In the genomic region with DNA sequence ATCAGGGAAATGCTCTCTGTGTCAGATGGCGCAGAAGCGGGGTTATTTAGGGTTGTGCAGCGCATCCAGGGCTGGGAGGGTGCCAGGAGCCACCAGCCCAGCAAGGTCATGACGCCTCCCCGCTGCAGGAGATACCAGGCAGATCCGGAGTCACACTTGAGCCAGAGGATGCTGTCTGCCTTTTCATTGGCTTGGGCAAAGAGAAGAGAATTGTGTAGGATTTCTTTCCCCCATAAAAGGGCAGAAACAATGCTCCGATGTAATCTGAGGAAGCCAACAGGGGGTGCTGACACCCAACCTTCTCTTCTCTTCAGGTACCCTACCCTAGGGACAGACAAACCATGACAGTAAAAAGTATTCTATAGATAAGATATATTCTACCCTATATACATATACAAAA, we compare ENCODE assay signal across 15 cellular contexts.
DNase-seq lines count a peak whose midpoint lies in the region; ATAC-seq and TF ChIP-seq lines count a peak whose summit lies in the region.
"Had no signal": no experiment of that assay in that cellular context is flagged by ENCODE, and none has a peak within 500 bp of the region (broad histone marks: within the 10 kb centered on the region; RNA-seq: fewer than 3 reads in every experiment).

No MANE protein-coding gene starts in this region.

- no peak overlapping the region for H3K4me3 ChIP-seq in GM23338
- H3K4me3 ChIP-seq in SK-N-MC, result no peak overlapping the region
- H3K4me3 ChIP-seq in hepatocyte, result no peak overlapping the region
- no peak overlapping the region for H3K4me3 ChIP-seq in CD8-positive, alpha-beta memory T cell (ENCODE audit: low read length)
- H3K4me3 ChIP-seq: K562 had no signal

- 74% methylated on average over 6 of the region's 7 CpGs for WGBS in hepatocyte (ENCODE audit: low lambda C conversion rate, missing lambda C conversion rate)

- H3F3A ChIP-seq in GM23338 (replicated peaks; ENCODE audit: low read depth), result no peaks in the 10 kb centered on the region

- H2AFZ ChIP-seq in GM23338 (peak overlapping the region; percentile 9; the same call in 1 of the 2 replicates), hepatocyte (no peak overlapping the region)

- H3K4me1 ChIP-seq in GM23338 (ENCODE audit: insufficient read depth) (no peaks in the 10 kb centered on the region), hepatocyte (ENCODE audit: insufficient read depth) (no peaks in the 10 kb centered on the region)
- H3K4me1 ChIP-seq in CD8-positive, alpha-beta memory T cell (ENCODE audit: insufficient read depth, low read length), result no peaks in the 10 kb centered on the region

- H3K9ac ChIP-seq in SK-N-MC (ENCODE audit: insufficient read length), result peak overlapping the region; percentile 68

- H4K20me1 ChIP-seq in GM23338 (replicated peaks; ENCODE audit: insufficient read depth) (no peaks in the 10 kb centered on the region), hepatocyte (ENCODE audit: insufficient read depth, poor library complexity, severe bottlenecking) (no peaks in the 10 kb centered on the region)

- H3K36me3 ChIP-seq in GM23338 (ENCODE audit: insufficient read depth), result no peaks in the 10 kb centered on the region
- H3K36me3 ChIP-seq in SK-N-MC (ENCODE audit: insufficient read depth, low read length), result no peaks in the 10 kb centered on the region
- H3K36me3 ChIP-seq in hepatocyte (replicated peaks; ENCODE audit: insufficient read depth, low read depth), result no peaks in the 10 kb centered on the region
- no peaks in the 10 kb centered on the region for H3K36me3 ChIP-seq in CD8-positive, alpha-beta memory T cell (ENCODE audit: insufficient read depth, low read length)

- no peaks in the 10 kb centered on the region for H3K79me2 ChIP-seq in GM23338 (replicated peaks; ENCODE audit: insufficient read depth)
- no peaks in the 10 kb centered on the region for H3K79me2 ChIP-seq in hepatocyte

- peaks cover 3% of the 10 kb centered on the region for H3K27me3 Mint-ChIP-seq in GM23338 (ENCODE audit: insufficient read depth, low read depth, poor library complexity)
- peaks cover 5 to 7% of the 10 kb centered on the region in 2 donors for H3K27me3 Mint-ChIP-seq in CD8-positive, alpha-beta memory T cell

- H3K27me3 ChIP-seq in GM23338 (ENCODE audit: insufficient read depth) (no peaks in the 10 kb centered on the region), hepatocyte (no peaks in the 10 kb centered on the region)
- no peaks in the 10 kb centered on the region for H3K27me3 ChIP-seq in CD8-positive, alpha-beta memory T cell (ENCODE audit: insufficient read depth, low read length, poor library complexity, severe bottlenecking)

- DNase-seq in GM23338 (ENCODE audit: low spot score) (peak; percentile 57), SK-N-MC (ENCODE audit: low read depth, low spot score) (no peak), hepatocyte (ENCODE audit: low spot score) (no peak), retina (peak; percentile 6), erythroblast (lab: John Stamatoyannopoulos, UW) (no peak)
- no peak for DNase-seq in CD8-positive, alpha-beta memory T cell
- DNase-seq in stimulated activated effector memory CD8-positive, alpha-beta T cell treated with anti-CD3 and anti-CD28 coated beads, Interleukin-12 subunit alpha, Interleukin-12 subunit beta, amount 100 ng/mL, for 72 hours (ENCODE audit: low spot score in 2 of 2), result no peak
- DNase-seq: C1 segment of cervical spinal cord, COR-L47, HCEC 1CT, NCI-H1436 treated with DMSO at 0.1 percent for 48 hours, NCI-H2081 treated with DMSO at 0.1 percent for 48 hours, NCI-H226 had no signal

- no peak overlapping the region for H3K27ac Mint-ChIP-seq in GM23338
- H3K27ac Mint-ChIP-seq in CD8-positive, alpha-beta memory T cell, result no peak overlapping the region
- no peak overlapping the region for H3K27ac Mint-ChIP-seq in stimulated activated effector memory CD8-positive, alpha-beta T cell treated with anti-CD3 and anti-CD28 coated beads, Interleukin-12 subunit alpha, Interleukin-12 subunit beta, amount 100 ng/mL, for 72 hours

- peaks cover 4% of the 10 kb centered on the region; the same call in 1 of the 2 replicates for H3K9me2 ChIP-seq in GM23338 (ENCODE audit: insufficient read depth)
- no peaks in the 10 kb centered on the region for H3K9me2 ChIP-seq in hepatocyte (replicated peaks; ENCODE audit: insufficient read depth)

- H3K9me3 ChIP-seq in SK-N-MC (ENCODE audit: low read depth, low read length) (no peaks in the 10 kb centered on the region), hepatocyte (ENCODE audit: low read depth) (no peaks in the 10 kb centered on the region)
- H3K9me3 ChIP-seq in CD8-positive, alpha-beta memory T cell (ENCODE audit: low read length), result no peaks in the 10 kb centered on the region

- peaks cover 6% of the 10 kb centered on the region for H3K4me1 Mint-ChIP-seq in GM23338
- no peaks in the 10 kb centered on the region for H3K4me1 Mint-ChIP-seq in CD8-positive, alpha-beta memory T cell
- H3K4me1 Mint-ChIP-seq in stimulated activated effector memory CD8-positive, alpha-beta T cell treated with anti-CD3 and anti-CD28 coated beads, Interleukin-12 subunit alpha, Interleukin-12 subunit beta, amount 100 ng/mL, for 72 hours, result no peaks in the 10 kb centered on the region

- no peak overlapping the region for H3K27ac ChIP-seq in GM23338 (ENCODE audit: low read depth)
- H3K27ac ChIP-seq in SK-N-MC, result peak overlapping the region; percentile 100
- no peak overlapping the region for H3K27ac ChIP-seq in hepatocyte
- no peak overlapping the region for H3K27ac ChIP-seq in CD8-positive, alpha-beta memory T cell (ENCODE audit: low read depth, low read length)

- no peak overlapping the region for H3K4me3 Mint-ChIP-seq in GM23338
- H3K4me3 Mint-ChIP-seq in CD8-positive, alpha-beta memory T cell, result no peak overlapping the region
- no peak overlapping the region for H3K4me3 Mint-ChIP-seq in stimulated activated effector memory CD8-positive, alpha-beta T cell treated with anti-CD3 and anti-CD28 coated beads, Interleukin-12 subunit alpha, Interleukin-12 subunit beta, amount 100 ng/mL, for 72 hours

- CTCF ChIA-PET in CD8-positive, alpha-beta memory T cell (lab: Charles Lee), result no interaction called here

- POLR2A ChIA-PET in CD8-positive, alpha-beta memory T cell (lab: Charles Lee), result no interaction called here

- no peaks in the 10 kb centered on the region for H3K9me3 Mint-ChIP-seq in GM23338
- peaks cover 0 to 4% (median 0%) of the 10 kb centered on the region in 5 donors for H3K9me3 Mint-ChIP-seq in CD8-positive, alpha-beta memory T cell
- peaks cover 8% of the 10 kb centered on the region for H3K9me3 Mint-ChIP-seq in stimulated activated effector memory CD8-positive, alpha-beta T cell treated with anti-CD3 and anti-CD28 coated beads, Interleukin-12 subunit alpha, Interleukin-12 subunit beta, amount 100 ng/mL, for 72 hours

- TF ChIP-seq CTCF in GM23338 (conservative IDR thresholded peaks at IDR 0.05; ENCODE audit: low read depth in 2 of 2) (peak; percentile 43 to 54), hepatocyte (IDR thresholded peaks at IDR 0.05; ENCODE audit: poor library complexity) (peak; percentile 11)

- no peak for TF ChIP-seq POLR2A in erythroblast (IDR thresholded peaks at IDR 0.05; ENCODE audit: low read length)

- ATAC-seq in GM23338, result peak; percentile 72
- ATAC-seq in stimulated activated effector memory CD8-positive, alpha-beta T cell treated with anti-CD3 and anti-CD28 coated beads, Interleukin-12 subunit alpha, Interleukin-12 subunit beta, amount 100 ng/mL, for 72 hours, result no peak
- ATAC-seq: K562, Right ventricle myocardium inferior had no signal

- H3K4me2 ChIP-seq in GM23338, result no peak overlapping the region
- no peak overlapping the region for H3K4me2 ChIP-seq in hepatocyte

- H3K36me3 Mint-ChIP-seq in GM23338 (ENCODE audit: low read depth), result no peaks in the 10 kb centered on the region
- no peaks in the 10 kb centered on the region for H3K36me3 Mint-ChIP-seq in CD8-positive, alpha-beta memory T cell
- H3K36me3 Mint-ChIP-seq in stimulated activated effector memory CD8-positive, alpha-beta T cell treated with anti-CD3 and anti-CD28 coated beads, Interleukin-12 subunit alpha, Interleukin-12 subunit beta, amount 100 ng/mL, for 72 hours, result no peaks in the 10 kb centered on the region

TF ChIP-seq in GM23338, 12 proteins besides CTCF, POLR2A, EP300 and RAD21 (continues in another document):
- TF ChIP-seq NANOG (IDR thresholded peaks at IDR 0.05; ENCODE audit: borderline replicate concordance) (no peak), EZH2phosphoT487 (IDR thresholded peaks at IDR 0.05; ENCODE audit: unreplicated experiment) (no peak), ZNF331 (CRISPR knock-in tag; IDR thresholded peaks at IDR 0.05; ENCODE audit: low read depth) (no peak), POLR2AphosphoS5 (IDR thresholded peaks at IDR 0.05; ENCODE audit: low read depth) (no peak), EZH2 (IDR thresholded peaks at IDR 0.05; ENCODE audit: low read depth, unreplicated experiment) (no peak), JUNB (IDR thresholded peaks at IDR 0.05; ENCODE audit: unreplicated experiment) (no peak)
- TF ChIP-seq, protein P1, sequence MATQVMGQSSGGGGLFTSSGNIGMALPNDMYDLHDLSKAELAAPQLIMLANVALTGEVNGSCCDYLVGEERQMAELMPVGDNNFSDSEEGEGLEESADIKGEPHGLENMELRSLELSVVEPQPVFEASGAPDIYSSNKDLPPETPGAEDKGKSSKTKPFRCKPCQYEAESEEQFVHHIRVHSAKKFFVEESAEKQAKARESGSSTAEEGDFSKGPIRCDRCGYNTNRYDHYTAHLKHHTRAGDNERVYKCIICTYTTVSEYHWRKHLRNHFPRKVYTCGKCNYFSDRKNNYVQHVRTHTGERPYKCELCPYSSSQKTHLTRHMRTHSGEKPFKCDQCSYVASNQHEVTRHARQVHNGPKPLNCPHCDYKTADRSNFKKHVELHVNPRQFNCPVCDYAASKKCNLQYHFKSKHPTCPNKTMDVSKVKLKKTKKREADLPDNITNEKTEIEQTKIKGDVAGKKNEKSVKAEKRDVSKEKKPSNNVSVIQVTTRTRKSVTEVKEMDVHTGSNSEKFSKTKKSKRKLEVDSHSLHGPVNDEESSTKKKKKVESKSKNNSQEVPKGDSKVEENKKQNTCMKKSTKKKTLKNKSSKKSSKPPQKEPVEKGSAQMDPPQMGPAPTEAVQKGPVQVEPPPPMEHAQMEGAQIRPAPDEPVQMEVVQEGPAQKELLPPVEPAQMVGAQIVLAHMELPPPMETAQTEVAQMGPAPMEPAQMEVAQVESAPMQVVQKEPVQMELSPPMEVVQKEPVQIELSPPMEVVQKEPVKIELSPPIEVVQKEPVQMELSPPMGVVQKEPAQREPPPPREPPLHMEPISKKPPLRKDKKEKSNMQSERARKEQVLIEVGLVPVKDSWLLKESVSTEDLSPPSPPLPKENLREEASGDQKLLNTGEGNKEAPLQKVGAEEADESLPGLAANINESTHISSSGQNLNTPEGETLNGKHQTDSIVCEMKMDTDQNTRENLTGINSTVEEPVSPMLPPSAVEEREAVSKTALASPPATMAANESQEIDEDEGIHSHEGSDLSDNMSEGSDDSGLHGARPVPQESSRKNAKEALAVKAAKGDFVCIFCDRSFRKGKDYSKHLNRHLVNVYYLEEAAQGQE (IDR thresholded peaks at IDR 0.05; ENCODE audit: unreplicated experiment), result no peak

Comparison
In these comparisons a context has a peak if more than half of its experiments do, and no peak if none do; other contexts are left out.
1. DNase-seq: peak in GM23338 (single experiment) and retina (single experiment); none in SK-N-MC (single experiment), hepatocyte (single experiment), CD8-positive, alpha-beta memory T cell (0 of 5), erythroblast (0 of 2) and stimulated activated effector memory CD8-positive, alpha-beta T cell treated with anti-CD3 and anti-CD28 coated beads, Interleukin-12 subunit alpha, Interleukin-12 subunit beta, amount 100 ng/mL, for 72 hours (0 of 2).